ENCODE assay signal across 8 cellular contexts in the genomic region with DNA sequence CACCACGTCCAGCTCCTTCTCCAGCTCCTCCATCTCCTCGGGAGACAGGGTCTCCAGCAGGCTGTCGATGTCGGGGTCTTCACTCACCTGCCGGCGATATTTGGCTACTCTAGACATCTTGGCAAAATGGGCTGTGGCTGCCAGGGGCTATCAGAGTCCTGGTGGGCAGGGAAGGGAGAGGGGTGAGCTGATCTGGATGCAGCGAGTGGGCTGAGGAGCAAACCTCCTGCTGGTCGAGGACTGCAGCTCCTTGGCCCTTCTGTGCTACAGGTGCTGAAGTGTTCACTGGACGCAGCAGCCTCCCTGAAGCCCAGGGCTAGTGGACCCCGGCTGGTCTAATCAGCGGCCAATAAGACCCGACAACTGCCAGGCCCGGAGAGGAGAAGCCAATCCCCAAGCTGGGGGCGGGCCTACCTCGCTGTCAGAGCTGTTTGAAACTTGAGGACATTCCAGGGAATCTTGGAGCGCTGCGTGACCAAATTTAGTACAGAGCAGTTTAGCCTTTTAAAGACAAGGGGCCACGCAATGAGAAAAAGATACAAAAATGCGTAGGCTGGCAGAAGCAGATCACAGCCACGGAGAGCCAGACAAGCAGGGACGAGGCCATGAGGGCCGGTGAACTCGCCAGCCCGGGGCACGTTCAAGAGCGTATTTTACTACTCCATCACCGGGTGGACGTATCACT. TPM values are rescaled to one million over a fixed set of nuclear protein-coding genes. Genes with fewer than 3 reads are reported as not detected.
A peak's percentile ranks its signal among the peaks of the same experiment; 100 is the strongest.
DNase-seq lines count a peak whose midpoint lies in the region; ATAC-seq, FAIRE-seq and TF ChIP-seq lines count a peak whose summit lies in the region.

Gene LMOD1 (minus strand): TSS at position 325 of the 685 bp plus-strand sequence. CDS start 208 bp downstream, at position 117.

- H3K4me3 ChIP-seq in RWPE2 (ENCODE audit: severe bottlenecking): no peak within 1 kb of the TSS
- H3K4me3 ChIP-seq in endothelial cell of umbilical vein (replicated peaks in 1 of 3; ENCODE audit: insufficient read depth in 1 of 3, low read depth in 1 of 3, low read length in 3 of 3): peak within 1 kb of the TSS in 1 of 3 experiments; percentile 25
- peak within 1 kb of the TSS; percentile 51 for H3K4me3 ChIP-seq in lower lobe of right lung
- peak within 1 kb of the TSS; percentile 70 to 81 (median 80) for H3K4me3 ChIP-seq in subcutaneous abdominal adipose tissue (ENCODE audit: low read depth in 1 of 5, low read length in 5 of 5)

- dilution Hi-C loops in endothelial cell of umbilical vein (cut with MboI; ENCODE audit: extremely low pct_ligation_motif_present, low sequenced_read_pairs): no loop called here

- no TSS peak for BruUV-seq in endothelial cell of umbilical vein (replicated peaks; lab: Mats Ljungman, UMichigan)

- TF ChIP-seq POLR2A in endothelial cell of umbilical vein (IDR thresholded peaks at IDR 0.05; ENCODE audit: low read depth, low read length): no peak

- no peaks in the 10 kb centered on the region for H3K9me3 ChIP-seq in RWPE2 (ENCODE audit: severe bottlenecking)
- no peaks in the 10 kb centered on the region for H3K9me3 ChIP-seq in endothelial cell of umbilical vein (replicated peaks; ENCODE audit: control insufficient read depth, insufficient read depth, low read length)
- H3K9me3 ChIP-seq in lower lobe of right lung: no peaks in the 10 kb centered on the region
- no peaks in the 10 kb centered on the region for H3K9me3 ChIP-seq in subcutaneous abdominal adipose tissue (ENCODE audit: control insufficient read depth in 5 of 5, low read length in 5 of 5)

- H3K27ac ChIP-seq in RWPE2 (ENCODE audit: poor library complexity, severe bottlenecking) (no peak within 1 kb of the TSS), endothelial cell of umbilical vein (ENCODE audit: insufficient read depth, low read depth, low read length) (no peak within 1 kb of the TSS), lower lobe of right lung (peak within 1 kb of the TSS; percentile 81), subcutaneous abdominal adipose tissue (ENCODE audit: low read depth, low read length) (peak within 1 kb of the TSS; percentile 76)

- peaks cover 18% of the 10 kb centered on the region for H3K27me3 ChIP-seq in RWPE2 (ENCODE audit: insufficient read depth, poor library complexity, severe bottlenecking)
- H3K27me3 ChIP-seq in endothelial cell of umbilical vein (ENCODE audit: control insufficient read depth in 2 of 2, insufficient read depth in 2 of 2, low read length in 2 of 2): peaks cover 11 to 13% of the 10 kb centered on the region in 2 experiments
- peaks cover 22% of the 10 kb centered on the region for H3K27me3 ChIP-seq in lower lobe of right lung (ENCODE audit: low read depth)
- H3K27me3 ChIP-seq in subcutaneous abdominal adipose tissue (ENCODE audit: control insufficient read depth in 5 of 5, insufficient read depth in 4 of 5, low read length in 5 of 5): peaks cover 0 to 18% (median 9%) of the 10 kb centered on the region in 5 donors

- TF ChIP-seq CTCF in RWPE2 (IDR thresholded peaks at IDR 0.05; ENCODE audit: poor library complexity, severe bottlenecking) (no peak), endothelial cell of umbilical vein (IDR thresholded peaks at IDR 0.05; ENCODE audit: extremely low read depth in 1 of 2, insufficient read depth in 1 of 2, low read depth in 1 of 2, low read length in 2 of 2) (no peak), lower lobe of right lung (IDR thresholded peaks at IDR 0.05) (no peak)

- peak; percentile 5 for DNase-seq in activated T-cell treated with anti-CD3 and anti-CD28 coated beads for 48 hours (ENCODE audit: low read depth)
- DNase-seq in activated T-cell treated with anti-CD3 and anti-CD28 coated beads, Interleukin-2, amount 50 U/mL, for 1 hour: no peak
- no peak for DNase-seq in RWPE2 (ENCODE audit: low spot score)
- peak; percentile 83 for DNase-seq in endothelial cell of umbilical vein (ENCODE audit: low read depth, low spot score)
- DNase-seq in lower lobe of right lung: peak; percentile 81
- DNase-seq in NCI-H345 treated with DMSO at 0.1 percent for 48 hours (lab: John Stamatoyannopoulos, UW; ENCODE audit: unreplicated experiment): no peak
- no peak for DNase-seq in activated CD8-positive, alpha-beta memory T cell treated with anti-CD3 and anti-CD28 coated beads, Interleukin-2, amount 50 U/mL, for 4 hours

- no peaks in the 10 kb centered on the region for H3K79me2 ChIP-seq in endothelial cell of umbilical vein (ENCODE audit: control insufficient read depth, insufficient read depth, low read length)

- no peaks in the 10 kb centered on the region for H3K9me1 ChIP-seq in endothelial cell of umbilical vein (replicated peaks; ENCODE audit: control insufficient read depth, extremely low read depth, insufficient read depth, low read length)

- no peaks in the 10 kb centered on the region for H4K20me1 ChIP-seq in endothelial cell of umbilical vein (replicated peaks; ENCODE audit: control insufficient read depth, extremely low read depth, insufficient read depth, low read length)

- ATAC-seq in RWPE2 (ENCODE audit: low read depth) (peak; percentile 82), lower lobe of right lung (peak; percentile 95)

- H3K36me3 ChIP-seq in RWPE2 (ENCODE audit: low read depth) (no peaks in the 10 kb centered on the region), endothelial cell of umbilical vein (ENCODE audit: control insufficient read depth in 2 of 2, extremely low read depth in 1 of 2, insufficient read depth in 2 of 2, low read length in 2 of 2) (no peaks in the 10 kb centered on the region), lower lobe of right lung (no peaks in the 10 kb centered on the region), subcutaneous abdominal adipose tissue (ENCODE audit: control insufficient read depth in 5 of 5, insufficient read depth in 5 of 5, low read length in 5 of 5) (no peaks in the 10 kb centered on the region)

- H3K4me1 ChIP-seq in RWPE2 (ENCODE audit: insufficient read depth, poor library complexity, severe bottlenecking) (no peaks in the 10 kb centered on the region), endothelial cell of umbilical vein (ENCODE audit: control insufficient read depth, extremely low read depth, insufficient read depth, low read length) (peaks cover 9% of the 10 kb centered on the region), lower lobe of right lung (peaks cover 9% of the 10 kb centered on the region), subcutaneous abdominal adipose tissue (ENCODE audit: control insufficient read depth in 5 of 5, insufficient read depth in 5 of 5, low read length in 5 of 5) (peaks cover 3 to 61% (median 54%) of the 10 kb centered on the region in 5 donors)

- no peak within 1 kb of the TSS for H3K9ac ChIP-seq in endothelial cell of umbilical vein (replicated peaks; ENCODE audit: extremely low read depth, insufficient read depth, low read length)
- peak within 1 kb of the TSS; percentile 19 to 69 (median 59) for H3K9ac ChIP-seq in subcutaneous abdominal adipose tissue (ENCODE audit: low read length in 5 of 5)

- intact Hi-C loops in endothelial cell of umbilical vein (cut with micrococcal nuclease): loop anchor here (2.0 kb wide), 2 partner anchors 14 to 50 kb away; no protein-coding TSS in a partner anchor
- intact Hi-C loops in lower lobe of right lung (cut with DNase I): no loop called here

- CTCF ChIA-PET in endothelial cell of umbilical vein (lab: Charles Lee): interaction anchor here (0.9 to 2.9 kb wide), 12 partner anchors 13 to 69 kb away, joined by 3 to 31 read pairs (median 6); no protein-coding TSS in a partner anchor

- POLR2A ChIA-PET in endothelial cell of umbilical vein (lab: Charles Lee): interaction anchor here (0.6 to 1.1 kb wide), 5 partner anchors 10 to 439 kb away, joined by 3 to 8 read pairs (median 3); no protein-coding TSS in a partner anchor

- FAIRE-seq in endothelial cell of umbilical vein (lab: Jason Lieb, UNC): peak; percentile 98

- peak within 1 kb of the TSS; percentile 78 for H2AFZ ChIP-seq in endothelial cell of umbilical vein (ENCODE audit: low read depth, low read length)

- H3K4me2 ChIP-seq in endothelial cell of umbilical vein (ENCODE audit: insufficient read depth, low read length): peak within 1 kb of the TSS; percentile 13

TF ChIP-seq in endothelial cell of umbilical vein, 7 proteins besides CTCF, POLR2A, EP300 and RAD21:
- TF ChIP-seq FOS (IDR thresholded peaks at IDR 0.05; ENCODE audit: borderline replicate concordance, insufficient read depth, low read length) (no peak), EZH2 (IDR thresholded peaks at IDR 0.05; ENCODE audit: borderline replicate concordance, low read depth, low read length, severe bottlenecking) (peak; percentile 21)

RNA-seq across cellular contexts. Expression of gene LMOD1, which starts in this region (rescaled TPM):
- total RNA-seq in endothelial cell of umbilical vein: 0.12 and 0.33 TPM in 2 replicates
- polyA plus RNA-seq in endothelial cell of umbilical vein: 0.08 and 0.19 TPM in 2 replicates
- polyA plus RNA-seq in endothelial cell of umbilical vein (2011; cell fraction: cytosol; rRNA removed): 0.15 and 0.20 TPM in 2 replicates
- 0.05 and 0.21 TPM in 2 replicates for polyA plus RNA-seq in endothelial cell of umbilical vein (2011; cell fraction: nucleus; rRNA removed)
- 0.16 and 0.30 TPM in 2 replicates for polyA plus RNA-seq in endothelial cell of umbilical vein (2012)
- polyA minus RNA-seq in endothelial cell of umbilical vein: 0.17 and 0.39 TPM in 2 replicates
- polyA minus RNA-seq in endothelial cell of umbilical vein (2011; cell fraction: cytosol; rRNA and poly(A)+ RNA removed): not detected
- 0.14 TPM in 1 of 2 replicates, not detected in the other for polyA minus RNA-seq in endothelial cell of umbilical vein (2011; cell fraction: nucleus; rRNA and poly(A)+ RNA removed)
- total RNA-seq in lower lobe of right lung: 24.2 TPM

Comparison
In these comparisons a context has a peak if more than half of its experiments do, and no peak if none do; other contexts are left out.
1. RNA of gene LMOD1 (total RNA-seq): 24.2 TPM in lower lobe of right lung (single experiment); 0.12 to 0.33 TPM in endothelial cell of umbilical vein; every median in the first group is over 10 times any median in the second.
2. DNase-seq: peak in activated T-cell treated with anti-CD3 and anti-CD28 coated beads for 48 hours (single experiment) and lower lobe of right lung (single experiment); none in activated T-cell treated with anti-CD3 and anti-CD28 coated beads, Interleukin-2, amount 50 U/mL, for 1 hour (single experiment), RWPE2 (single experiment), NCI-H345 treated with DMSO at 0.1 percent for 48 hours (single experiment) and activated CD8-positive, alpha-beta memory T cell treated with anti-CD3 and anti-CD28 coated beads, Interleukin-2, amount 50 U/mL, for 4 hours (single experiment).
3. Peak in DNase-seq and H3K4me2 ChIP-seq in endothelial cell of umbilical vein; RNA of the gene not detected or under 1 TPM.
4. H3K27ac ChIP-seq: peak in lower lobe of right lung (single experiment) and subcutaneous abdominal adipose tissue (single experiment); none in RWPE2 (single experiment) and endothelial cell of umbilical vein (single experiment).